ENCODE assay signal across 9 cellular contexts in the genomic region with DNA sequence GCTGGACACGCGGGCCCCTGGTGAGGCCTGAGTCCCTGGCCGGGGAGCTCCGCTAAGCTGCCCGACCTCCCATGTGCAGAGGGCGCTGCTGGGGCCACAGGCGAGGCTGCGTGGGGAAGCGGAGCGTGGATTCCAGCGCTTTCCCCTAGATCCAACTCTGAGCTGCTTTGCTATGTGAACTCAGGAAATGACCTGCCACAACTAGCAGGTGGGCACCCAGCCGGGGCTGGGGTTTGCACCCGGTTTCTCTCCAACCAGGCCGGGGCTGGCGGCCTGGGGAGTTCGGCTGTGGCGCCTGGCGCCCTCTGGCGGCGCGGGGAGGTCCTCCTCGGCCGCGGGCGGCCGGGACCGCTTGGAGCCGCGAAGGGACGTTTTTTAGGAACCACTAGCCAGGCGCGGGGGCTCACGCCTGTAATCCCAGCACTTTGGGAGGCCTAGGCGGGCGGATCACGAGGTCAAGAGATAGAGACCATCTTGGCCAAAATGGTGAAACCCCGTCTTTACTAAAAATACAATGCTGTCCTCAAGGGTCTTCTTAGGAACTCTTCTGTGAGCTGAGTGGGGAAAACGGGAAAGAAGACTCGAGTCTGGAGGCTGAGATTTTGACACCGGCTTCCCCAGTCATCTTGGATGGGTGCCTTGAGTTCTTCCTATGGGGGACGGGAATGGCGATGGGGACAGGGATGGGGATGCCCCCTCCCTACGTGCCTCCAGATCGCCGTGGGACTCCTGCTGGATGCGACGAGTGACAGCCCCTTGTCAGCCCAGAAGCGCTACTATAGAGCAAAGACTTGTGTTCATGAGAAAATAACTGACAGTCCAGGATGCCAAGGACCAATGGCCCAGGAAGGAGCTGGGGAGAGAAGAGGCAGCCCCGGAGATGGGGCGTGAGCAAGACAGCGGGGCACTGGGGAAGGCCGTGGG. TPM values are rescaled to one million over a fixed set of nuclear protein-coding genes. Genes with fewer than 3 reads are reported as not detected.
DNase-seq lines count a peak whose midpoint lies in the region; ATAC-seq and TF ChIP-seq lines count a peak whose summit lies in the region.
"Had no signal": no experiment of that assay in that cellular context is flagged by ENCODE, and none has a peak within 500 bp of the region (broad histone marks: within the 10 kb centered on the region; RNA-seq: fewer than 3 reads in every experiment).

No MANE protein-coding gene starts in this region.

- no peak overlapping the region for H3K4me3 ChIP-seq in cardiac fibroblast (replicated peaks in 1 of 2; ENCODE audit: low read depth in 2 of 2, low read length in 2 of 2)
- H3K4me3 ChIP-seq in left lung, result no peak overlapping the region

- POLR2A ChIA-PET in WTC11 (lab: Charles Lee), result interaction anchor here (1.1 to 1.4 kb wide), 3 partner anchors 29 to 134 kb away, joined by 4 to 6 read pairs (median 5); partner anchors contain the start of genes SRP9 and TMEM63A

- no peaks in the 10 kb centered on the region for H3K9me3 ChIP-seq in left lung

- no peak overlapping the region for H3K27ac ChIP-seq in left lung

- H3K4me1 ChIP-seq in left lung, result peaks cover 3 to 11% of the 10 kb centered on the region in 2 donors

- no peak overlapping the region for H3K4me3 Mint-ChIP-seq in WTC11

- no peaks in the 10 kb centered on the region for H3K9me3 Mint-ChIP-seq in WTC11
- H3K9me3 Mint-ChIP-seq: IgD-negative memory B cell had no signal

- H3K36me3 Mint-ChIP-seq in WTC11, result no peaks in the 10 kb centered on the region
- H3K36me3 Mint-ChIP-seq: IgD-negative memory B cell had no signal

- peaks cover 43% of the 10 kb centered on the region for H3K4me1 Mint-ChIP-seq in WTC11

- no peak overlapping the region for H3K27ac Mint-ChIP-seq in WTC11

- H3K27me3 ChIP-seq in left lung, result no peaks in the 10 kb centered on the region

- TF ChIP-seq CTCF in WTC11 (IDR thresholded peaks at IDR 0.05), result peak; percentile 93
- TF ChIP-seq CTCF in cardiac fibroblast (IDR thresholded peaks at IDR 0.05; ENCODE audit: low read depth, low read length), result peak; percentile 58
- peak; percentile 89 to 97 for TF ChIP-seq CTCF in left lung (IDR thresholded peaks at IDR 0.05)

- ATAC-seq in HG02763 (IDR thresholded peaks at IDR 0.05; ENCODE audit: unreplicated experiment) (peak; percentile 59), WTC11 (peak; percentile 82), left lung (peak; percentile 96)

- peak; percentile 85 for DNase-seq in ELF-1 (ENCODE audit: low read depth, low spot score)
- peak; percentile 84 for DNase-seq in WTC11 (ENCODE audit: low spot score)
- peak; percentile 59 to 66 for DNase-seq in cardiac fibroblast (ENCODE audit: low read depth in 2 of 2)
- peak; percentile 55 to 97 for DNase-seq in left lung
- peak; percentile 37 to 68 (median 57) for DNase-seq in stimulated activated CD4-positive, alpha-beta T cell treated with anti-CD3 and anti-CD28 coated beads, TNF-alpha, amount 100 ng/mL, for 24 hours (ENCODE audit: low read depth in 3 of 3)
- no peak for DNase-seq in NCI-H2171 (lab: John Stamatoyannopoulos, UW)
- DNase-seq in cerebellum (ENCODE audit: low spot score), result no peak

- peaks cover 12% of the 10 kb centered on the region for H3K27me3 Mint-ChIP-seq in WTC11 (ENCODE audit: low read depth)
- H3K27me3 Mint-ChIP-seq: IgD-negative memory B cell had no signal

- intact Hi-C loops in left lung (cut with DNase I), result no loop called here

- H3K36me3 ChIP-seq in left lung, result peaks cover 0 to 7% of the 10 kb centered on the region in 2 donors

- CTCF ChIA-PET in WTC11 (lab: Charles Lee), result interaction anchor here (0.6 to 5.1 kb wide), 34 partner anchors 9 to 494 kb away, joined by 3 to 94 read pairs (median 4); partner anchors contain the start of genes LEFTY1, LEFTY2, PYCR2 and SRP9

TF ChIP-seq in WTC11, 78 proteins besides CTCF, POLR2A, EP300 and RAD21 (continues in another document):
- TF ChIP-seq NR1H2 (CRISPR knock-in tag; IDR thresholded peaks at IDR 0.05), result no peak
- TF ChIP-seq ZNF281 (CRISPR knock-in tag; IDR thresholded peaks at IDR 0.05), result no peak
- TF ChIP-seq HMGA2 (CRISPR knock-in tag; IDR thresholded peaks at IDR 0.05), result no peak
- peak; percentile 77; the same call in 1 of the 2 replicates for TF ChIP-seq TP53 (CRISPR knock-in tag; IDR thresholded peaks at IDR 0.05)
- no peak for TF ChIP-seq ATF1 (CRISPR knock-in tag; IDR thresholded peaks at IDR 0.05)
- 0 out of 2 replicates have a peak, but pooled peaks have one; percentile 64 for TF ChIP-seq ZNF138 (CRISPR knock-in tag; conservative IDR thresholded peaks at IDR 0.05)
- TF ChIP-seq, protein P1, sequence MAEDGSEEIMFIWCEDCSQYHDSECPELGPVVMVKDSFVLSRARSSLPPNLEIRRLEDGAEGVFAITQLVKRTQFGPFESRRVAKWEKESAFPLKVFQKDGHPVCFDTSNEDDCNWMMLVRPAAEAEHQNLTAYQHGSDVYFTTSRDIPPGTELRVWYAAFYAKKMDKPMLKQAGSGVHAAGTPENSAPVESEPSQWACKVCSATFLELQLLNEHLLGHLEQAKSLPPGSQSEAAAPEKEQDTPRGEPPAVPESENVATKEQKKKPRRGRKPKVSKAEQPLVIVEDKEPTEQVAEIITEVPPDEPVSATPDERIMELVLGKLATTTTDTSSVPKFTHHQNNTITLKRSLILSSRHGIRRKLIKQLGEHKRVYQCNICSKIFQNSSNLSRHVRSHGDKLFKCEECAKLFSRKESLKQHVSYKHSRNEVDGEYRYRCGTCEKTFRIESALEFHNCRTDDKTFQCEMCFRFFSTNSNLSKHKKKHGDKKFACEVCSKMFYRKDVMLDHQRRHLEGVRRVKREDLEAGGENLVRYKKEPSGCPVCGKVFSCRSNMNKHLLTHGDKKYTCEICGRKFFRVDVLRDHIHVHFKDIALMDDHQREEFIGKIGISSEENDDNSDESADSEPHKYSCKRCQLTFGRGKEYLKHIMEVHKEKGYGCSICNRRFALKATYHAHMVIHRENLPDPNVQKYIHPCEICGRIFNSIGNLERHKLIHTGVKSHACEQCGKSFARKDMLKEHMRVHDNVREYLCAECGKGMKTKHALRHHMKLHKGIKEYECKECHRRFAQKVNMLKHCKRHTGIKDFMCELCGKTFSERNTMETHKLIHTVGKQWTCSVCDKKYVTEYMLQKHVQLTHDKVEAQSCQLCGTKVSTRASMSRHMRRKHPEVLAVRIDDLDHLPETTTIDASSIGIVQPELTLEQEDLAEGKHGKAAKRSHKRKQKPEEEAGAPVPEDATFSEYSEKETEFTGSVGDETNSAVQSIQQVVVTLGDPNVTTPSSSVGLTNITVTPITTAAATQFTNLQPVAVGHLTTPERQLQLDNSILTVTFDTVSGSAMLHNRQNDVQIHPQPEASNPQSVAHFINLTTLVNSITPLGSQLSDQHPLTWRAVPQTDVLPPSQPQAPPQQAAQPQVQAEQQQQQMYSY (CRISPR knock-in tag; IDR thresholded peaks at IDR 0.05), result no peak
- no peak for TF ChIP-seq ESRRA (CRISPR knock-in tag; IDR thresholded peaks at IDR 0.05; ENCODE audit: borderline replicate concordance)
- no peak for TF ChIP-seq JAZF1 (CRISPR knock-in tag; IDR thresholded peaks at IDR 0.05)
- no peak for TF ChIP-seq CREB1 (CRISPR knock-in tag; IDR thresholded peaks at IDR 0.05)
- TF ChIP-seq, protein P2, sequence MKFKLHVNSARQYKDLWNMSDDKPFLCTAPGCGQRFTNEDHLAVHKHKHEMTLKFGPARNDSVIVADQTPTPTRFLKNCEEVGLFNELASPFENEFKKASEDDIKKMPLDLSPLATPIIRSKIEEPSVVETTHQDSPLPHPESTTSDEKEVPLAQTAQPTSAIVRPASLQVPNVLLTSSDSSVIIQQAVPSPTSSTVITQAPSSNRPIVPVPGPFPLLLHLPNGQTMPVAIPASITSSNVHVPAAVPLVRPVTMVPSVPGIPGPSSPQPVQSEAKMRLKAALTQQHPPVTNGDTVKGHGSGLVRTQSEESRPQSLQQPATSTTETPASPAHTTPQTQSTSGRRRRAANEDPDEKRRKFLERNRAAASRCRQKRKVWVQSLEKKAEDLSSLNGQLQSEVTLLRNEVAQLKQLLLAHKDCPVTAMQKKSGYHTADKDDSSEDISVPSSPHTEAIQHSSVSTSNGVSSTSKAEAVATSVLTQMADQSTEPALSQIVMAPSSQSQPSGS (CRISPR knock-in tag; IDR thresholded peaks at IDR 0.05; ENCODE audit: borderline replicate concordance, low read depth), result no peak

RNA-seq across cellular contexts. Expression of gene PYCR2, which starts 12.6 kb away (rescaled TPM):
- total RNA-seq in WTC11 (2021), result 81.5 to 90.3 TPM (median 86.0 TPM) in 3 replicates
- 10 to 100 TPM; 52.7 to 59.8 TPM for total RNA-seq in left lung
- 15.6 TPM for total RNA-seq in cerebellum

RNA-seq across cellular contexts. Expression of gene LEFTY1, which starts 22.5 kb away (rescaled TPM):
- total RNA-seq in WTC11 (2021), result 47.0 to 52.9 TPM (median 49.0 TPM) in 3 replicates
- total RNA-seq in left lung, result under 1 TPM in 1 of 2 donors, not detected in 1; 0.61 TPM
- not detected for total RNA-seq in cerebellum

RNA-seq across cellular contexts. Expression of gene TMEM63A, which starts 29.3 kb away (rescaled TPM):
- total RNA-seq in WTC11 (2021) (61.1 to 91.7 TPM (median 69.3 TPM) in 3 replicates), left lung (10 to 100 TPM; 77.4 to 98.5 TPM), cerebellum (15.1 TPM)

RNA-seq across cellular contexts. Expression of gene LEFTY2, which starts 29.6 kb away (rescaled TPM):
- total RNA-seq in WTC11 (2021) (13.9 to 15.5 TPM (median 14.0 TPM) in 3 replicates), left lung (under 1 TPM in 1 of 2 donors, not detected in 1; 0.17 TPM), cerebellum (0.09 TPM)

Comparison
In these comparisons a context has a peak if more than half of its experiments do, and no peak if none do; other contexts are left out.
1. DNase-seq: peak in ELF-1 (single experiment), WTC11 (single experiment), cardiac fibroblast (2 of 2), left lung (2 of 2) and stimulated activated CD4-positive, alpha-beta T cell treated with anti-CD3 and anti-CD28 coated beads, TNF-alpha, amount 100 ng/mL, for 24 hours (3 of 3); none in NCI-H2171 (single experiment) and cerebellum (single experiment).
2. RNA of gene LEFTY1, which starts 22.5 kb away (total RNA-seq): 47.0 to 52.9 TPM in WTC11; 0.61 TPM in left lung and not detected in cerebellum (single experiment); every median in the first group is over 10 times any median in the second.
3. Peak in every context shown above with its lines, with median percentiles within 50 percentile points of each other: ATAC-seq and CTCF ChIP-seq.